Comparison of ENCODE assay signal across 11 cellular contexts in the genomic region with DNA sequence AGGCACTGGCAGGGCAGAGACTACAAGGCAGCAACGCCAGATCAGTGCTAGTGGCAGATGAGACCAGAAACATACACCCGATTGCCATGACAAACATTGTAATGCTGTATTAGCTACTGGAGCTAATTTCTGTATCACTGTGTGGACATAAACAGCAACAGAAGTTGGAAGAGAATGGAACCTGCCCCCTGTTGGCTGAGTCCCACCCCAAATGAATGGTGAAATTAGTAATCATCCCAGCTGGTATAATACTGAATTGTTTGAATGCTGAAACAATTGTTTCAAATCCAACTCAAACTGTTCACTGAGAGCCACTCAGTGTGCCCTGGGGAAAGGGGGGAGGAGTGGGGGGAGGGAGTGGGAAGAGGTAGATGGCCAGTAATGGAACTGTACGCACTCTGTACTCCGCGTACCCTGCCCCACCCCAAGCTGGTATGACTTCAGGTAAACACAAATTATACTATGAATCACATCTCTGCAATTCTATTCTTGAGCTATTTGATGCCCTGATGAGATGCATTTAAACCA. TPM values are rescaled to one million over a fixed set of nuclear protein-coding genes. Genes with fewer than 3 reads are reported as not detected.
DNase-seq lines count a peak whose midpoint lies in the region; ATAC-seq and TF ChIP-seq lines count a peak whose summit lies in the region.
"Had no signal": no experiment of that assay in that cellular context is flagged by ENCODE, and none has a peak within 500 bp of the region (broad histone marks: within the 10 kb centered on the region; RNA-seq: fewer than 3 reads in every experiment).

No MANE protein-coding gene starts in this region.

- H3K27me3 ChIP-seq in Peyer's patch (no peaks in the 10 kb centered on the region), stomach (no peaks in the 10 kb centered on the region)
- H3K27me3 ChIP-seq: thyroid gland had no signal

- H3K36me3 ChIP-seq in Peyer's patch (no peaks in the 10 kb centered on the region), stomach (no peaks in the 10 kb centered on the region)
- H3K36me3 ChIP-seq: thyroid gland had no signal

- TF ChIP-seq CTCF in Peyer's patch (IDR thresholded peaks at IDR 0.05), result no peak
- no peak for TF ChIP-seq CTCF in stomach (IDR thresholded peaks at IDR 0.05)

- no peaks in the 10 kb centered on the region for H3K27me3 Mint-ChIP-seq in T-helper 1 cell treated with Interleukin-12 subunit alpha and Interleukin-12 subunit beta and Interleukin-4 antibody, amounts not matched to agents 30 μg/mL and 1 μg/mL, for 36 hours (ENCODE audit: low read depth)

- intact Hi-C loops in stomach (cut with DNase I; ENCODE audit: low total_unique reads), result no loop called here

- DNase-seq in T-helper 1 cell (no peak), Peyer's patch (peak; percentile 52 to 91 (median 84)), stomach (peak; percentile 83), NK-92 (lab: John Stamatoyannopoulos, UW; ENCODE audit: unreplicated experiment) (no peak)
- DNase-seq: nephron progenitor cell had no signal

- H3K4me3 ChIP-seq in Peyer's patch, result peak overlapping the region in 2 of 4 donors; percentile 11 to 23
- H3K4me3 ChIP-seq in stomach, result no peak overlapping the region
- H3K4me3 ChIP-seq: coronary artery, thyroid gland had no signal

- H3K4me3 Mint-ChIP-seq in T-helper 1 cell treated with Interleukin-12 subunit alpha and Interleukin-12 subunit beta and Interleukin-4 antibody, amounts not matched to agents 30 μg/mL and 1 μg/mL, for 36 hours, result peak overlapping the region; percentile 53
- H3K4me3 Mint-ChIP-seq: nephron progenitor cell had no signal

- peaks cover 0 to 6% (median 3%) of the 10 kb centered on the region in 4 donors for H3K9me3 ChIP-seq in Peyer's patch
- H3K9me3 ChIP-seq in stomach, result peaks cover 0 to 15% (median 9%) of the 10 kb centered on the region in 4 donors
- H3K9me3 ChIP-seq: thyroid gland had no signal

- no peak for TF ChIP-seq EP300 in stomach (IDR thresholded peaks at IDR 0.05)

- 32 to 55% (median 37%) methylated on average over 5 of the region's 5 CpGs for WGBS in stomach, 5 donors

- H3K4me1 Mint-ChIP-seq in T-helper 1 cell treated with Interleukin-12 subunit alpha and Interleukin-12 subunit beta and Interleukin-4 antibody, amounts not matched to agents 30 μg/mL and 1 μg/mL, for 36 hours (ENCODE audit: low read depth), result peaks cover 49% of the 10 kb centered on the region

- H3K27ac ChIP-seq in Peyer's patch (peak overlapping the region; percentile 71 to 93 (median 80)), stomach (peak overlapping the region; percentile 42 to 86 (median 77))
- H3K27ac ChIP-seq: coronary artery, thyroid gland had no signal

- H3K4me1 ChIP-seq in Peyer's patch (peaks cover 4 to 28% (median 12%) of the 10 kb centered on the region in 4 donors), stomach (peaks cover 0 to 28% (median 17%) of the 10 kb centered on the region in 4 donors)

- peaks cover 22% of the 10 kb centered on the region for H3K36me3 Mint-ChIP-seq in T-helper 1 cell treated with Interleukin-12 subunit alpha and Interleukin-12 subunit beta and Interleukin-4 antibody, amounts not matched to agents 30 μg/mL and 1 μg/mL, for 36 hours (ENCODE audit: low read depth)

- TF ChIP-seq POLR2A in Peyer's patch (IDR thresholded peaks at IDR 0.05) (peak in 1 of 2 donors; percentile 13), stomach (IDR thresholded peaks at IDR 0.05) (no peak)

- peak overlapping the region; percentile 49 for H3K27ac Mint-ChIP-seq in T-helper 1 cell treated with Interleukin-12 subunit alpha and Interleukin-12 subunit beta and Interleukin-4 antibody, amounts not matched to agents 30 μg/mL and 1 μg/mL, for 36 hours
- H3K27ac Mint-ChIP-seq: nephron progenitor cell had no signal

- peak; percentile 97 for ATAC-seq in esophagus mucosa
- ATAC-seq in GM19397 (IDR thresholded peaks at IDR 0.05; ENCODE audit: unreplicated experiment), result no peak
- ATAC-seq in GM21526 (IDR thresholded peaks at IDR 0.05; ENCODE audit: low FRiP score, unreplicated experiment), result no peak

- peaks cover 26% of the 10 kb centered on the region for H3K9me3 Mint-ChIP-seq in T-helper 1 cell treated with Interleukin-12 subunit alpha and Interleukin-12 subunit beta and Interleukin-4 antibody, amounts not matched to agents 30 μg/mL and 1 μg/mL, for 36 hours

RNA-seq across cellular contexts. Expression of a gene that starts 11.2 kb away (rescaled TPM):
- total RNA-seq in Peyer's patch (100 to 1,000 TPM in 2 of 4 donors, 10 to 100 TPM in 2; 33.8 to 160 (median 92.3) TPM), esophagus mucosa (2.2 TPM), stomach (100 to 1,000 TPM in 1 of 5 donors, 10 to 100 TPM in 3, under 1 TPM in 1; 0.58 to 137 (median 33.4) TPM)
- 10 to 100 TPM; 43.3 to 78.1 (median 46.4) TPM for polyA plus RNA-seq in stomach

RNA-seq across cellular contexts. Expression of a gene that starts 40.9 kb away (rescaled TPM):
- 10 to 100 TPM; 30.5 to 88.8 (median 60.8) TPM for total RNA-seq in Peyer's patch
- 22.1 TPM for total RNA-seq in esophagus mucosa
- 100 to 1,000 TPM in 2 of 5 donors, 10 to 100 TPM in 3; 33.6 to 301 (median 55.4) TPM for total RNA-seq in stomach
- polyA plus RNA-seq in stomach, result 10 to 100 TPM; 17.3 to 24.6 (median 20.0) TPM

Comparison
In these comparisons a context has a peak if more than half of its experiments do, and no peak if none do; other contexts are left out.
1. DNase-seq: peak in Peyer's patch (3 of 3) and stomach (single experiment); none in T-helper 1 cell (0 of 5) and NK-92 (single experiment).